In genomic region chr7:2132243-2132642, GRCh38 we compare ENCODE assay signal across 23 cellular contexts.
"Had no signal": no experiment of that assay in that cellular context is flagged by ENCODE, and none has a peak within 500 bp of the region (broad histone marks: within the 10 kb centered on the region; RNA-seq: fewer than 3 reads in every experiment).

No MANE protein-coding gene starts in this region.

- H3K27me3 Mint-ChIP-seq: naive thymus-derived CD8-positive, alpha-beta T cell; stimulated activated memory B cell treated with anti-CD40 and anti-IgM and Interleukin-4, amounts not matched to agents 10 μg/mL and 1 μg/mL and 100 μg/mL, for 72 hours; stimulated activated naive CD8-positive, alpha-beta T cell treated with anti-CD3 and anti-CD28 coated beads, Interleukin-15, amount 100 ng/mL, for 72 hours; type B pancreatic cell had no signal

- H3K4me1 Mint-ChIP-seq: stimulated activated naive CD8-positive, alpha-beta T cell treated with anti-CD3 and anti-CD28 coated beads, Interleukin-15, amount 100 ng/mL, for 72 hours had no signal

- H3K27ac Mint-ChIP-seq: immature natural killer cell; naive thymus-derived CD8-positive, alpha-beta T cell; nephron; stimulated activated memory B cell treated with anti-CD40 and anti-IgM and Interleukin-4, amounts not matched to agents 10 μg/mL and 1 μg/mL and 100 μg/mL, for 72 hours; type B pancreatic cell had no signal

- ATAC-seq: left colon; left lung; lower lobe of right lung; naive thymus-derived CD8-positive, alpha-beta T cell; psoas muscle; right lobe of liver; stimulated activated memory B cell treated with anti-CD40 and anti-IgM and Interleukin-4, amounts not matched to agents 10 μg/mL and 1 μg/mL and 100 μg/mL, for 72 hours; stimulated activated naive CD8-positive, alpha-beta T cell treated with anti-CD3 and anti-CD28 coated beads, Interleukin-15, amount 100 ng/mL, for 72 hours had no signal

- FAIRE-seq: islet of Langerhans, kidney had no signal

- H3K9me3 Mint-ChIP-seq: immature natural killer cell; naive thymus-derived CD8-positive, alpha-beta T cell; nephron; stimulated activated memory B cell treated with anti-CD40 and anti-IgM and Interleukin-4, amounts not matched to agents 10 μg/mL and 1 μg/mL and 100 μg/mL, for 72 hours; stimulated activated naive CD8-positive, alpha-beta T cell treated with anti-CD3 and anti-CD28 coated beads, Interleukin-15, amount 100 ng/mL, for 72 hours; type B pancreatic cell had no signal

- H3K4me3 Mint-ChIP-seq: immature natural killer cell; naive thymus-derived CD8-positive, alpha-beta T cell; nephron; stimulated activated memory B cell treated with anti-CD40 and anti-IgM and Interleukin-4, amounts not matched to agents 10 μg/mL and 1 μg/mL and 100 μg/mL, for 72 hours; stimulated activated naive CD8-positive, alpha-beta T cell treated with anti-CD3 and anti-CD28 coated beads, Interleukin-15, amount 100 ng/mL, for 72 hours; type B pancreatic cell had no signal

- DNase-seq: hypothalamus; immature natural killer cell; kidney; left colon; lower lobe of right lung; mammary epithelial cell; mesenchymal stem cell; naive thymus-derived CD8-positive, alpha-beta T cell; occipital lobe; psoas muscle; right lobe of liver; stimulated activated CD4-positive, alpha-beta T cell treated with anti-CD3 and anti-CD28 coated beads, Interleukin-1b, Interleukin-23, amount 100 ng/mL, for 48 hours; stimulated activated CD4-positive, alpha-beta T cell treated with anti-CD3 and anti-CD28 coated beads, Interleukin-2, amount 100 ng/mL, for 48 hours; stimulated activated CD4-positive, alpha-beta T cell treated with anti-CD3 and anti-CD28 coated beads, Interleukin-4, amount 100 ng/mL, for 4 hours; stimulated activated CD8-positive, alpha-beta memory T cell treated with anti-CD3 and anti-CD28 coated beads, Interleukin-4, amount 100 ng/mL, for 48 hours; stimulated activated naive CD4-positive, alpha-beta T cell treated with Interleukin-2 at 50 U/mL for 16 hours; stimulated activated naive CD8-positive, alpha-beta T cell treated with anti-CD3 and anti-CD28 coated beads, Interleukin-15, amount 100 ng/mL, for 72 hours; substantia nigra had no signal
